ENCODE assay signal across 29 cellular contexts in the genomic region with DNA sequence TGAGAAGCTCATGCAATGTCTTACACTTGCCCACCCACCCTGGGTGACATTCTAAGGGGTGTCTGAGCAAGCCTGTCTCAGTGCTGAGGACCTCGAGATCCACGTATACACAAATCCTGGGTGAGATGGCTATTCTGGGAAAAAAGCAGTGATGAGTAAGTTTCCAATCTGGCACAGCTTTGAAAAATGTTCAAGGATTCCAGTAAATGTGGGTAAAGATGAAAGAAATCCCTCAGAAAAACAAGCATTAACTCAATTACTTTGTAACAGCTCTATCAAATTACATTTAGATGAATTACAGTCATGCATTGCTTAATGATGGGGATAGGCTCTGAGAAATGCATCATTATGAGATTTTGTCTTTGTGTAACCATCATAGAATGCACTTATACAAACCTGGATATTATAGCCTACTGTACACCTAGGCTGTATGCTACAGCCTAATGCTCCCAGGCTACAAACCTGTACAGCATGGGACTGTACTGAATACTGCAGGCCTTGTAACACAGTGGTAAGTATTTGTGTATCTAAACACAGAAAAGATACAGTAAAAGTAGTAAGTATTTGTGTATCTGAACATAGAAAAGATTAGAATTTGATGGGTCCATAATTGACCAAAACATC. TPM values are rescaled to one million over a fixed set of nuclear protein-coding genes. Genes with fewer than 3 reads are reported as not detected.
DNase-seq lines count a peak whose midpoint lies in the region; ATAC-seq and TF ChIP-seq lines count a peak whose summit lies in the region.
"Had no signal": no experiment of that assay in that cellular context is flagged by ENCODE, and none has a peak within 500 bp of the region (broad histone marks: within the 10 kb centered on the region; RNA-seq: fewer than 3 reads in every experiment).

No MANE protein-coding gene starts in this region.

- H3K9me3 Mint-ChIP-seq in WTC11 = no peaks in the 10 kb centered on the region
- H3K9me3 Mint-ChIP-seq: activated B cell treated with CpG ODN at 0.5 μM for 24 hours; activated naive CD8-positive, alpha-beta T cell treated with anti-CD3 and anti-CD28 coated beads for 36 hours; activated T-helper 17 cell treated with anti-CD3 and anti-CD28 coated beads, Interleukin-2, amount 50 U/mL, for 72 hours; brain; H9; neural crest cell; stimulated activated naive CD8-positive, alpha-beta T cell treated with anti-CD3 and anti-CD28 coated beads, Interleukin-15, Interleukin-2, amounts not matched to agents 100 ng/mL and 50 ng/mL, for 24 hours had no signal

- no peak overlapping the region for H3K4me3 ChIP-seq in fibroblast of mammary gland (ENCODE audit: control insufficient read depth, low read depth, low read length)
- H3K4me3 ChIP-seq: lower lobe of right lung, tibial artery had no signal

- no peaks in the 10 kb centered on the region for H3K27me3 Mint-ChIP-seq in WTC11 (ENCODE audit: low read depth)
- H3K27me3 Mint-ChIP-seq: activated B cell treated with CpG ODN at 0.5 μM for 24 hours; activated naive CD8-positive, alpha-beta T cell treated with anti-CD3 and anti-CD28 coated beads for 36 hours; activated T-helper 17 cell treated with anti-CD3 and anti-CD28 coated beads, Interleukin-2, amount 50 U/mL, for 72 hours; B cell; brain; stimulated activated naive CD8-positive, alpha-beta T cell treated with anti-CD3 and anti-CD28 coated beads, Interleukin-15, Interleukin-2, amounts not matched to agents 100 ng/mL and 50 ng/mL, for 24 hours had no signal

- ATAC-seq in WTC11 (no peak), HG03457 (IDR thresholded peaks at IDR 0.05; ENCODE audit: unreplicated experiment) (no peak)
- ATAC-seq: activated T-helper 17 cell treated with anti-CD3 and anti-CD28 coated beads, Interleukin-2, amount 50 U/mL, for 72 hours; HepG2; lower lobe of right lung; Right ventricle myocardium inferior; sciatic nerve had no signal

- POLR2A ChIA-PET in WTC11 (lab: Charles Lee) = no interaction called here

- peak overlapping the region; percentile 29; the same call in 1 of the 2 replicates for H3K27ac Mint-ChIP-seq in WTC11
- H3K27ac Mint-ChIP-seq: activated B cell treated with CpG ODN at 0.5 μM for 24 hours; activated naive CD8-positive, alpha-beta T cell treated with anti-CD3 and anti-CD28 coated beads for 36 hours; activated T-helper 17 cell treated with anti-CD3 and anti-CD28 coated beads, Interleukin-2, amount 50 U/mL, for 72 hours; B cell; stimulated activated naive CD8-positive, alpha-beta T cell treated with anti-CD3 and anti-CD28 coated beads, Interleukin-15, Interleukin-2, amounts not matched to agents 100 ng/mL and 50 ng/mL, for 24 hours had no signal

- H3K36me3 Mint-ChIP-seq in WTC11 = peaks cover 21% of the 10 kb centered on the region
- H3K36me3 Mint-ChIP-seq: activated naive CD8-positive, alpha-beta T cell treated with anti-CD3 and anti-CD28 coated beads for 36 hours had no signal

- CTCF ChIA-PET in WTC11 (lab: Charles Lee) = interaction anchor here (0.7 to 2.2 kb wide), 2 partner anchors 28 to 130 kb away, joined by 3 to 7 read pairs; no protein-coding TSS in a partner anchor

- no peaks in the 10 kb centered on the region for H3K4me1 Mint-ChIP-seq in WTC11
- H3K4me1 Mint-ChIP-seq: activated B cell treated with CpG ODN at 0.5 μM for 24 hours; activated T-helper 17 cell treated with anti-CD3 and anti-CD28 coated beads, Interleukin-2, amount 50 U/mL, for 72 hours; B cell; brain; neural crest cell had no signal

- TF ChIP-seq CTCF in WTC11 (IDR thresholded peaks at IDR 0.05) (no peak), fibroblast of mammary gland (conservative IDR thresholded peaks at IDR 0.05; ENCODE audit: control insufficient read depth, insufficient read depth, low read depth, low read length) (no peak)

- DNase-seq in GM04503 (ENCODE audit: low read depth) = peak; percentile 24
- no peak for DNase-seq in WTC11 (ENCODE audit: low spot score)
- peak; percentile 60 for DNase-seq in fibroblast of mammary gland (ENCODE audit: low read depth)
- DNase-seq in stromal cell of bone marrow (ENCODE audit: low read depth) = peak; percentile 70
- no peak for DNase-seq in NCI-H2029 (lab: John Stamatoyannopoulos, UW)
- no peak for DNase-seq in GM19238 (ENCODE audit: insufficient read length, low spot score)
- DNase-seq: activated B cell treated with CpG ODN at 0.5 μM for 24 hours; activated CD4-positive, alpha-beta T cell treated with anti-CD3 and anti-CD28 coated beads, Interleukin-2, amount 50 U/mL, for 4 hours; activated CD8-positive, alpha-beta memory T cell treated with anti-CD3 and anti-CD28 coated beads, Interleukin-2, amount 50 U/mL, for 4 hours; activated naive CD8-positive, alpha-beta T cell treated with anti-CD3 and anti-CD28 coated beads for 36 hours; effector CD8-positive, alpha-beta T cell; GDM1; glutamatergic neuron; H9; kidney; lower lobe of right lung; NCI-H2081; NCI-H446 treated with DMSO at 0.1 percent for 48 hours; T-helper 9 cell; tibial artery had no signal

- H3K4me3 Mint-ChIP-seq in WTC11 = no peak overlapping the region
- H3K4me3 Mint-ChIP-seq: activated B cell treated with CpG ODN at 0.5 μM for 24 hours; activated naive CD8-positive, alpha-beta T cell treated with anti-CD3 and anti-CD28 coated beads for 36 hours; activated T-helper 17 cell treated with anti-CD3 and anti-CD28 coated beads, Interleukin-2, amount 50 U/mL, for 72 hours; B cell; brain; H9; neural crest cell; stimulated activated naive CD8-positive, alpha-beta T cell treated with anti-CD3 and anti-CD28 coated beads, Interleukin-15, Interleukin-2, amounts not matched to agents 100 ng/mL and 50 ng/mL, for 24 hours had no signal

TF ChIP-seq in WTC11, 78 proteins besides CTCF, POLR2A, EP300 and RAD21 (continues in another document):
- TF ChIP-seq KAT7 (CRISPR knock-in tag; IDR thresholded peaks at IDR 0.05; ENCODE audit: borderline replicate concordance) (no peak), NFYB (CRISPR knock-in tag; conservative IDR thresholded peaks at IDR 0.05; ENCODE audit: low read depth) (no peak), ZNF396 (CRISPR knock-in tag; IDR thresholded peaks at IDR 0.05; ENCODE audit: borderline replicate concordance) (no peak), ZNF232 (CRISPR knock-in tag; IDR thresholded peaks at IDR 0.05) (no peak), JUN (CRISPR knock-in tag; IDR thresholded peaks at IDR 0.05) (no peak), FOXK1 (CRISPR knock-in tag; IDR thresholded peaks at IDR 0.05) (no peak), STAT6 (CRISPR knock-in tag; conservative IDR thresholded peaks at IDR 0.05; ENCODE audit: low read depth) (no peak), TP53 (CRISPR knock-in tag; IDR thresholded peaks at IDR 0.05) (no peak), MAX (CRISPR knock-in tag; IDR thresholded peaks at IDR 0.05) (no peak), PRRX2 (CRISPR knock-in tag; IDR thresholded peaks at IDR 0.05) (no peak), CDX4 (CRISPR knock-in tag; IDR thresholded peaks at IDR 0.05; ENCODE audit: borderline replicate concordance) (no peak), IRF1 (CRISPR knock-in tag; IDR thresholded peaks at IDR 0.05) (no peak), ETV6 (CRISPR knock-in tag; IDR thresholded peaks at IDR 0.05) (no peak), ZNF121 (CRISPR knock-in tag; IDR thresholded peaks at IDR 0.05) (no peak)
- TF ChIP-seq, protein P1, sequence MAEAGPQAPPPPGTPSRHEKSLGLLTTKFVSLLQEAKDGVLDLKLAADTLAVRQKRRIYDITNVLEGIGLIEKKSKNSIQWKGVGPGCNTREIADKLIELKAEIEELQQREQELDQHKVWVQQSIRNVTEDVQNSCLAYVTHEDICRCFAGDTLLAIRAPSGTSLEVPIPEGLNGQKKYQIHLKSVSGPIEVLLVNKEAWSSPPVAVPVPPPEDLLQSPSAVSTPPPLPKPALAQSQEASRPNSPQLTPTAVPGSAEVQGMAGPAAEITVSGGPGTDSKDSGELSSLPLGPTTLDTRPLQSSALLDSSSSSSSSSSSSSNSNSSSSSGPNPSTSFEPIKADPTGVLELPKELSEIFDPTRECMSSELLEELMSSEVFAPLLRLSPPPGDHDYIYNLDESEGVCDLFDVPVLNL (CRISPR knock-in tag; IDR thresholded peaks at IDR 0.05; ENCODE audit: borderline replicate concordance, low read depth) = no peak

RNA-seq across cellular contexts. Expression of gene GOLM1, which starts 26.9 kb away (rescaled TPM):
- total RNA-seq in WTC11 (2021) = 75.1 to 81.8 TPM (median 77.3 TPM) in 3 replicates

Comparison
In these comparisons a context has a peak if more than half of its experiments do, and no peak if none do; other contexts are left out.
1. DNase-seq: peak in GM04503 (single experiment), fibroblast of mammary gland (single experiment) and stromal cell of bone marrow (single experiment); none in WTC11 (single experiment), NCI-H2029 (single experiment) and GM19238 (single experiment).